Comparison of ENCODE assay signal across 8 cellular contexts in the genomic region with DNA sequence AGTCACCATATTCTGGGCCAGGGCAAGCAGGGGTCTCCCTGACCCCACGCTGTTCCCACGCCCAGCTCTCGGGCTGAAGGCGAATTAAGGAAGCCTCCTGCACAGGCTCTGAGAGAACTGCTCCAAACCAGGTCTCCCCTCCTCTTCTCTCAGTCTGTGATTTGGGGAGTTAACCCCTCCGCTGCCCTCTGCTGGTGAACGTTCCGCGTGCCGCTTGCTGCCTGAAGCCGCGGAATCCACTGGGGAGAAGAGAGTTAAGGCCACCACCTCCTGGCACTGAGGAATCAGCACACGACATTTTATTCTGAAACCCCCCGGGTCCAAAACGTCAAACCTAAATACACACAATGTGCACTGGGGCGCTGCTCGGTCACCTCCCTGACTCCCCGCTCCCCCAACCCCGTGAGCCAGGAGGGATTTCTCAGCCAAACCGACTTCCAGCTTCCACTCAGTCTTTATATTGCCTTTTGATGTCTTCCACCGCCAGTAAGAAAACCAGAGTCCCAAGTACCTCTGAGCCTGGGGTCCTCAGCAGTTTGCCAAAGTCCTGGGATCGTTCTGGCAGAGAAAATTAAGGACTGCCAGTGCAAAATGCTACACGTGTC. TPM values are rescaled to one million over a fixed set of nuclear protein-coding genes. Genes with fewer than 3 reads are reported as not detected.
DNase-seq lines count a peak whose midpoint lies in the region; ATAC-seq lines count a peak whose summit lies in the region.

No MANE protein-coding gene starts in this region.

- CTCF ChIA-PET in activated CD4-positive, alpha-beta memory T cell treated with anti-CD3 and anti-CD28 coated beads for 36 hours (lab: Charles Lee): interaction anchor here (0.6 to 2.8 kb wide), 3 partner anchors 35 to 256 kb away, joined by 3 to 10 read pairs (median 3); no protein-coding TSS in a partner anchor

- H3K4me1 Mint-ChIP-seq in activated CD4-positive, alpha-beta memory T cell treated with anti-CD3 and anti-CD28 coated beads for 36 hours (ENCODE audit: low read depth): no peaks in the 10 kb centered on the region
- H3K4me1 Mint-ChIP-seq in T-helper 2 cell treated with Interferon-gamma antibody and Interleukin-4, amounts not matched to agents 5 μg/mL and 100 μg/mL, for 36 hours (ENCODE audit: low read depth): no peaks in the 10 kb centered on the region

- H3K27me3 Mint-ChIP-seq in activated CD4-positive, alpha-beta memory T cell treated with anti-CD3 and anti-CD28 coated beads for 36 hours: no peaks in the 10 kb centered on the region
- no peaks in the 10 kb centered on the region for H3K27me3 Mint-ChIP-seq in T-helper 2 cell treated with Interferon-gamma antibody and Interleukin-4, amounts not matched to agents 5 μg/mL and 100 μg/mL, for 36 hours (ENCODE audit: low read depth)

- intact Hi-C loops in activated CD4-positive, alpha-beta memory T cell treated with anti-CD3 and anti-CD28 coated beads for 36 hours (cut with micrococcal nuclease): loop anchor here (1.0 kb wide), 1 partner anchor 35 kb away; no protein-coding TSS in a partner anchor
- intact Hi-C loops in head of caudate nucleus (cut with DNase I): no loop called here

- no peak overlapping the region for H3K4me3 Mint-ChIP-seq in activated CD4-positive, alpha-beta memory T cell treated with anti-CD3 and anti-CD28 coated beads for 36 hours
- H3K4me3 Mint-ChIP-seq in T-helper 2 cell treated with Interferon-gamma antibody and Interleukin-4, amounts not matched to agents 5 μg/mL and 100 μg/mL, for 36 hours: no peak overlapping the region

- no peaks in the 10 kb centered on the region for H3K9me3 Mint-ChIP-seq in activated CD4-positive, alpha-beta memory T cell treated with anti-CD3 and anti-CD28 coated beads for 36 hours
- no peaks in the 10 kb centered on the region for H3K9me3 Mint-ChIP-seq in T-helper 2 cell treated with Interferon-gamma antibody and Interleukin-4, amounts not matched to agents 5 μg/mL and 100 μg/mL, for 36 hours

- no peaks in the 10 kb centered on the region for H3K36me3 Mint-ChIP-seq in activated CD4-positive, alpha-beta memory T cell treated with anti-CD3 and anti-CD28 coated beads for 36 hours
- no peaks in the 10 kb centered on the region for H3K36me3 Mint-ChIP-seq in T-helper 2 cell treated with Interferon-gamma antibody and Interleukin-4, amounts not matched to agents 5 μg/mL and 100 μg/mL, for 36 hours (ENCODE audit: low read depth)

- DNase-seq in DMS 273 (lab: John Stamatoyannopoulos, UW; ENCODE audit: unreplicated experiment) (peak; percentile 58), HT1080 (ENCODE audit: low read depth) (peak; percentile 54), head of caudate nucleus (peak; percentile 47 to 86 (median 72))
- DNase-seq in activated CD4-positive, alpha-beta memory T cell treated with anti-CD3 and anti-CD28 coated beads for 36 hours: peak; percentile 42
- peak; percentile 24 for DNase-seq in stimulated activated CD4-positive, alpha-beta T cell treated with anti-CD3 and anti-CD28 coated beads, Interleukin-12 subunit alpha, Interleukin-12 subunit beta, amount 100 ng/mL, for 4 hours
- DNase-seq in T-helper 2 cell treated with Interferon-gamma antibody and Interleukin-4, amounts not matched to agents 5 μg/mL and 100 μg/mL, for 36 hours (ENCODE audit: low spot score): no peak
- DNase-seq in activated effector memory CD4-positive, alpha-beta T cell treated with anti-CD3 and anti-CD28 coated beads, Interleukin-2, amount 50 U/mL, for 16 hours: no peak

- ATAC-seq in HG02938 (IDR thresholded peaks at IDR 0.05; ENCODE audit: unreplicated experiment): no peak

- POLR2A ChIA-PET in activated CD4-positive, alpha-beta memory T cell treated with anti-CD3 and anti-CD28 coated beads for 36 hours (lab: Charles Lee): no interaction called here

- H3K27ac Mint-ChIP-seq in activated CD4-positive, alpha-beta memory T cell treated with anti-CD3 and anti-CD28 coated beads for 36 hours: no peak overlapping the region
- H3K27ac Mint-ChIP-seq in T-helper 2 cell treated with Interferon-gamma antibody and Interleukin-4, amounts not matched to agents 5 μg/mL and 100 μg/mL, for 36 hours: no peak overlapping the region

RNA-seq across cellular contexts. Expression of gene RCVRN, which starts 54.4 kb away (rescaled TPM):
- not detected in 2 replicates for total RNA-seq in HT1080 (2014; rRNA removed; shearing (Covaris generic))
- not detected in 2 replicates for polyA plus RNA-seq in HT1080 (2015; cell fraction: cytosol; rRNA removed)
- not detected in 2 replicates for polyA plus RNA-seq in HT1080 (2015; cell fraction: nucleus; rRNA removed)
- total RNA-seq in activated CD4-positive, alpha-beta memory T cell treated with anti-CD3 and anti-CD28 coated beads for 36 hours: not detected

Comparison
In these comparisons a context has a peak if more than half of its experiments do, and no peak if none do; other contexts are left out.
1. DNase-seq: peak in DMS 273 (single experiment), HT1080 (single experiment), activated CD4-positive, alpha-beta memory T cell treated with anti-CD3 and anti-CD28 coated beads for 36 hours (single experiment), head of caudate nucleus (42 of 42) and stimulated activated CD4-positive, alpha-beta T cell treated with anti-CD3 and anti-CD28 coated beads, Interleukin-12 subunit alpha, Interleukin-12 subunit beta, amount 100 ng/mL, for 4 hours (single experiment); none in T-helper 2 cell treated with Interferon-gamma antibody and Interleukin-4, amounts not matched to agents 5 μg/mL and 100 μg/mL, for 36 hours (single experiment) and activated effector memory CD4-positive, alpha-beta T cell treated with anti-CD3 and anti-CD28 coated beads, Interleukin-2, amount 50 U/mL, for 16 hours (single experiment).